1 cellular context compared by ENCODE assay signal in genomic region chr10:84333864-84334451, GRCh38.
TF ChIP-seq lines count a peak whose summit lies in the region.

No MANE protein-coding gene starts in this region.

TF ChIP-seq in IMR-90, 13 proteins besides CTCF, POLR2A, EP300 and RAD21:
- no peak for TF ChIP-seq MXI1 (IDR thresholded peaks at IDR 0.05; ENCODE audit: borderline replicate concordance, low read depth, low read length)
- no peak for TF ChIP-seq ELK1 (IDR thresholded peaks at IDR 0.05; ENCODE audit: borderline replicate concordance, low read depth, low read length)
- no peak for TF ChIP-seq RFX5 (IDR thresholded peaks at IDR 0.05; ENCODE audit: low read depth, low read length)
- TF ChIP-seq BHLHE40 (IDR thresholded peaks at IDR 0.05; ENCODE audit: low read depth, low read length) = no peak
- TF ChIP-seq NFE2L2 (IDR thresholded peaks at IDR 0.05; ENCODE audit: low read depth, low read length) = no peak
- TF ChIP-seq CHD1 (IDR thresholded peaks at IDR 0.05; ENCODE audit: low read depth, low read length) = no peak
- TF ChIP-seq MAZ (IDR thresholded peaks at IDR 0.05; ENCODE audit: borderline replicate concordance, low read depth, low read length) = no peak
- no peak for TF ChIP-seq RCOR1 (IDR thresholded peaks at IDR 0.05; ENCODE audit: insufficient replicate concordance, low read length)
- TF ChIP-seq USF2 (IDR thresholded peaks at IDR 0.05; ENCODE audit: low read depth, low read length) = no peak
- TF ChIP-seq CEBPB (IDR thresholded peaks at IDR 0.05; ENCODE audit: low read depth, low read length) = no peak
- no peak for TF ChIP-seq MAFK (IDR thresholded peaks at IDR 0.05; ENCODE audit: low read depth, low read length)
- TF ChIP-seq SMC3 (IDR thresholded peaks at IDR 0.05; ENCODE audit: low read depth, low read length) = no peak
- TF ChIP-seq FOS (IDR thresholded peaks at IDR 0.05; ENCODE audit: low read depth, low read length) = no peak
